Comparison of ENCODE assay signal across 7 cellular contexts in genomic region chr6:11197175-11197535, GRCh38. TPM values are rescaled to one million over a fixed set of nuclear protein-coding genes. Genes with fewer than 3 reads are reported as not detected.
A peak's percentile ranks its signal among the peaks of the same experiment; 100 is the strongest.
DNase-seq lines count a peak whose midpoint lies in the region; ATAC-seq lines count a peak whose summit lies in the region.

No MANE protein-coding gene starts in this region.

- peaks cover 0 to 4% (median 2%) of the 10 kb centered on the region in 3 donors for H3K36me3 ChIP-seq in skeletal muscle tissue (ENCODE audit: control insufficient read depth in 3 of 3, insufficient read depth in 3 of 3, low read length in 3 of 3)

- peak; percentile 91 for DNase-seq in EL
- peak; percentile 69 for DNase-seq in RPMI7951 (ENCODE audit: low read depth)
- peak; percentile 73 for DNase-seq in hepatic stellate cell (ENCODE audit: low spot score)
- DNase-seq in cerebellar nuclear complex (lab: John Stamatoyannopoulos, UW) = no peak
- no peak for DNase-seq in effector CD8-positive, alpha-beta T cell (lab: John Stamatoyannopoulos, UW)

- H3K9ac ChIP-seq in skeletal muscle tissue (ENCODE audit: low read depth in 1 of 3, low read length in 3 of 3) = no peak overlapping the region

- H3K9me3 ChIP-seq in skeletal muscle tissue (ENCODE audit: control insufficient read depth in 3 of 3, low read length in 3 of 3) = no peaks in the 10 kb centered on the region

- no peak for ATAC-seq in GM18519 (IDR thresholded peaks at IDR 0.05; ENCODE audit: low FRiP score, unreplicated experiment)

- peaks cover 0 to 8% (median 7%) of the 10 kb centered on the region in 3 donors for H3K4me1 ChIP-seq in skeletal muscle tissue (ENCODE audit: control insufficient read depth in 3 of 3, insufficient read depth in 3 of 3, low read length in 3 of 3)

- no peaks in the 10 kb centered on the region for H3K27me3 ChIP-seq in skeletal muscle tissue (ENCODE audit: control insufficient read depth in 3 of 3, insufficient read depth in 3 of 3, low read length in 3 of 3)

- peak overlapping the region; percentile 52 for H3K27ac ChIP-seq in skeletal muscle tissue (ENCODE audit: low read depth, low read length)

- H3K4me3 ChIP-seq in skeletal muscle tissue (ENCODE audit: low read length in 3 of 3) = no peak overlapping the region

RNA-seq across cellular contexts. Expression of gene NEDD9, which starts 35.3 kb away (rescaled TPM):
- 8.1 and 11.5 TPM in 2 replicates for total RNA-seq in RPMI7951 (2014; rRNA removed; shearing (Covaris generic))
- 21.4 TPM for total RNA-seq in skeletal muscle tissue

Comparison
In these comparisons a context has a peak if more than half of its experiments do, and no peak if none do; other contexts are left out.
1. DNase-seq: peak in EL (single experiment), RPMI7951 (single experiment) and hepatic stellate cell (single experiment); none in cerebellar nuclear complex (0 of 2) and effector CD8-positive, alpha-beta T cell (single experiment).